22 cellular contexts compared by ENCODE assay signal in genomic region chr4:96009720-96010119, GRCh38.
DNase-seq lines count a peak whose midpoint lies in the region; ATAC-seq and TF ChIP-seq lines count a peak whose summit lies in the region.
"Had no signal": no experiment of that assay in that cellular context is flagged by ENCODE, and none has a peak within 500 bp of the region (broad histone marks: within the 10 kb centered on the region; RNA-seq: fewer than 3 reads in every experiment).

No MANE protein-coding gene starts in this region.

- no peaks in the 10 kb centered on the region for H3K36me3 ChIP-seq in adipocyte (ENCODE audit: control insufficient read depth, insufficient read depth, low read length, severe bottlenecking)
- H3K36me3 ChIP-seq: ascending aorta, colonic mucosa had no signal

- H3K27me3 ChIP-seq in adipocyte (replicated peaks; ENCODE audit: control insufficient read depth, insufficient read depth, low read length) = no peaks in the 10 kb centered on the region
- H3K27me3 ChIP-seq: ascending aorta, colonic mucosa had no signal

- CTCF ChIA-PET in WTC11 (lab: Charles Lee) = no interaction called here

- ATAC-seq in sciatic nerve = no peak
- no peak for ATAC-seq in WTC11
- ATAC-seq: right cardiac atrium had no signal

- no peak for TF ChIP-seq CTCF in WTC11 (IDR thresholded peaks at IDR 0.05)
- TF ChIP-seq CTCF in glutamatergic neuron (IDR thresholded peaks at IDR 0.05; ENCODE audit: partially characterized antibody, unreplicated experiment) = no peak

- H3K27ac Mint-ChIP-seq in WTC11 = no peak overlapping the region
- no peak overlapping the region for H3K27ac Mint-ChIP-seq in glutamatergic neuron (ENCODE audit: unreplicated experiment)
- H3K27ac Mint-ChIP-seq: activated naive CD4-positive, alpha-beta T cell treated with anti-CD3 and anti-CD28 coated beads, Interleukin-2, amount 10 ng/mL, durations not matched to agents 7 days and 5 days; CD4-positive, alpha-beta T cell; naive B cell had no signal

- no peaks in the 10 kb centered on the region for H3K27me3 Mint-ChIP-seq in WTC11 (ENCODE audit: low read depth)
- no peaks in the 10 kb centered on the region for H3K27me3 Mint-ChIP-seq in glutamatergic neuron (ENCODE audit: unreplicated experiment)
- H3K27me3 Mint-ChIP-seq: activated naive CD4-positive, alpha-beta T cell treated with anti-CD3 and anti-CD28 coated beads, Interleukin-2, amount 10 ng/mL, durations not matched to agents 7 days and 5 days; CD4-positive, alpha-beta T cell; naive B cell had no signal

- DNase-seq in HS-5 (ENCODE audit: low read depth) (peak; percentile 35), adipocyte (ENCODE audit: low read depth) (peak; percentile 36), fibroblast of peridontal ligament (ENCODE audit: extremely low read depth) (peak; percentile 8), non-pigmented ciliary epithelial cell (ENCODE audit: low read depth) (peak; percentile 22), MV-4-11 (lab: John Stamatoyannopoulos, UW) (no peak), sciatic nerve (ENCODE audit: low spot score) (no peak), WTC11 (ENCODE audit: low spot score) (no peak), glutamatergic neuron (no peak)
- DNase-seq: activated naive CD4-positive, alpha-beta T cell treated with anti-CD3 and anti-CD28 coated beads, Interleukin-2, amount 10 ng/mL, durations not matched to agents 7 days and 5 days; activated T-cell treated with anti-CD3 and anti-CD28 coated beads, Interleukin-2, amount 50 U/mL, for 48 hours; CD4-positive, alpha-beta T cell; colonic mucosa; foreskin fibroblast; HCEC 1CT; Karpas-422; kidney glomerular epithelial cell; naive B cell; NCI-H1105; NCI-H2081 treated with DMSO at 0.1 percent for 48 hours; NCI-H510A treated with DMSO at 0.1 percent for 48 hours; right cardiac atrium had no signal

- intact Hi-C loops in sciatic nerve (cut with DNase I) = no loop called here

- no peak overlapping the region for H3K4me3 Mint-ChIP-seq in WTC11
- no peak overlapping the region for H3K4me3 Mint-ChIP-seq in glutamatergic neuron (ENCODE audit: unreplicated experiment)
- H3K4me3 Mint-ChIP-seq: activated naive CD4-positive, alpha-beta T cell treated with anti-CD3 and anti-CD28 coated beads, Interleukin-2, amount 10 ng/mL, durations not matched to agents 7 days and 5 days; CD4-positive, alpha-beta T cell; naive B cell had no signal

- H3K9me3 ChIP-seq in adipocyte (ENCODE audit: control insufficient read depth, low read length) = no peaks in the 10 kb centered on the region
- H3K9me3 ChIP-seq: ascending aorta, colonic mucosa had no signal

- 0 out of 2 replicates have a peak, but pooled peaks cover 3% of the 10 kb centered on the region for H3K36me3 Mint-ChIP-seq in WTC11
- no peaks in the 10 kb centered on the region for H3K36me3 Mint-ChIP-seq in glutamatergic neuron (ENCODE audit: unreplicated experiment)
- H3K36me3 Mint-ChIP-seq: activated naive CD4-positive, alpha-beta T cell treated with anti-CD3 and anti-CD28 coated beads, Interleukin-2, amount 10 ng/mL, durations not matched to agents 7 days and 5 days; naive B cell had no signal

- POLR2A ChIA-PET in WTC11 (lab: Charles Lee) = no interaction called here

- no peak overlapping the region for H3K4me3 ChIP-seq in adipocyte (ENCODE audit: low read length)
- H3K4me3 ChIP-seq: ascending aorta, colonic mucosa had no signal

- H3K9me3 Mint-ChIP-seq in WTC11 (peaks cover 4% of the 10 kb centered on the region; the same call in 1 of the 2 replicates), glutamatergic neuron (ENCODE audit: unreplicated experiment) (no peaks in the 10 kb centered on the region)
- H3K9me3 Mint-ChIP-seq: activated naive CD4-positive, alpha-beta T cell treated with anti-CD3 and anti-CD28 coated beads, Interleukin-2, amount 10 ng/mL, durations not matched to agents 7 days and 5 days; CD4-positive, alpha-beta T cell had no signal

- no peak overlapping the region for H3K9ac ChIP-seq in adipocyte (ENCODE audit: low read length)

- H3K4me1 ChIP-seq in adipocyte (ENCODE audit: control insufficient read depth, insufficient read depth, low read length) = no peaks in the 10 kb centered on the region
- H3K4me1 ChIP-seq: ascending aorta, colonic mucosa had no signal

- H3K4me1 Mint-ChIP-seq in WTC11 (peaks cover 17% of the 10 kb centered on the region), glutamatergic neuron (ENCODE audit: low read depth, unreplicated experiment) (no peaks in the 10 kb centered on the region)
- H3K4me1 Mint-ChIP-seq: activated naive CD4-positive, alpha-beta T cell treated with anti-CD3 and anti-CD28 coated beads, Interleukin-2, amount 10 ng/mL, durations not matched to agents 7 days and 5 days; naive B cell had no signal

TF ChIP-seq in WTC11, 78 proteins besides CTCF, POLR2A, EP300 and RAD21:
- TF ChIP-seq EMX1 (CRISPR knock-in tag; IDR thresholded peaks at IDR 0.05) (no peak), ETV6 (CRISPR knock-in tag; IDR thresholded peaks at IDR 0.05) (no peak), NR3C1 (CRISPR knock-in tag; conservative IDR thresholded peaks at IDR 0.05; ENCODE audit: low read depth) (no peak), RORB (CRISPR knock-in tag; IDR thresholded peaks at IDR 0.05) (no peak)

Comparison
In these comparisons a context has a peak if more than half of its experiments do, and no peak if none do; other contexts are left out.
1. DNase-seq: peak in HS-5 (single experiment), adipocyte (single experiment), fibroblast of peridontal ligament (single experiment) and non-pigmented ciliary epithelial cell (single experiment); none in MV-4-11 (single experiment), sciatic nerve (single experiment), WTC11 (single experiment) and glutamatergic neuron (single experiment).